Comparison of ENCODE assay signal across 2 cellular contexts in genomic region chr10:91708174-91708861, GRCh38.
TF ChIP-seq lines count a peak whose summit lies in the region.

No MANE protein-coding gene starts in this region.

TF ChIP-seq in IMR-90, 13 proteins besides CTCF, POLR2A, EP300 and RAD21:
- TF ChIP-seq RCOR1 (IDR thresholded peaks at IDR 0.05; ENCODE audit: insufficient replicate concordance, low read length): no peak
- TF ChIP-seq MAZ (IDR thresholded peaks at IDR 0.05; ENCODE audit: borderline replicate concordance, low read depth, low read length): no peak
- TF ChIP-seq MAFK (IDR thresholded peaks at IDR 0.05; ENCODE audit: low read depth, low read length): no peak
- TF ChIP-seq, protein P1, sequence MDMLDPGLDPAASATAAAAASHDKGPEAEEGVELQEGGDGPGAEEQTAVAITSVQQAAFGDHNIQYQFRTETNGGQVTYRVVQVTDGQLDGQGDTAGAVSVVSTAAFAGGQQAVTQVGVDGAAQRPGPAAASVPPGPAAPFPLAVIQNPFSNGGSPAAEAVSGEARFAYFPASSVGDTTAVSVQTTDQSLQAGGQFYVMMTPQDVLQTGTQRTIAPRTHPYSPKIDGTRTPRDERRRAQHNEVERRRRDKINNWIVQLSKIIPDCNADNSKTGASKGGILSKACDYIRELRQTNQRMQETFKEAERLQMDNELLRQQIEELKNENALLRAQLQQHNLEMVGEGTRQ (IDR thresholded peaks at IDR 0.05; ENCODE audit: low read depth, low read length): no peak
- TF ChIP-seq BHLHE40 (IDR thresholded peaks at IDR 0.05; ENCODE audit: low read depth, low read length): no peak
- no peak for TF ChIP-seq CEBPB (IDR thresholded peaks at IDR 0.05; ENCODE audit: low read depth, low read length)
- no peak for TF ChIP-seq CHD1 (IDR thresholded peaks at IDR 0.05; ENCODE audit: low read depth, low read length)
- TF ChIP-seq NFE2L2 (IDR thresholded peaks at IDR 0.05; ENCODE audit: low read depth, low read length): no peak
- no peak for TF ChIP-seq MXI1 (IDR thresholded peaks at IDR 0.05; ENCODE audit: borderline replicate concordance, low read depth, low read length)
- TF ChIP-seq RFX5 (IDR thresholded peaks at IDR 0.05; ENCODE audit: low read depth, low read length): no peak
- no peak for TF ChIP-seq FOS (IDR thresholded peaks at IDR 0.05; ENCODE audit: low read depth, low read length)
- no peak for TF ChIP-seq SMC3 (IDR thresholded peaks at IDR 0.05; ENCODE audit: low read depth, low read length)
- TF ChIP-seq, protein P2, sequence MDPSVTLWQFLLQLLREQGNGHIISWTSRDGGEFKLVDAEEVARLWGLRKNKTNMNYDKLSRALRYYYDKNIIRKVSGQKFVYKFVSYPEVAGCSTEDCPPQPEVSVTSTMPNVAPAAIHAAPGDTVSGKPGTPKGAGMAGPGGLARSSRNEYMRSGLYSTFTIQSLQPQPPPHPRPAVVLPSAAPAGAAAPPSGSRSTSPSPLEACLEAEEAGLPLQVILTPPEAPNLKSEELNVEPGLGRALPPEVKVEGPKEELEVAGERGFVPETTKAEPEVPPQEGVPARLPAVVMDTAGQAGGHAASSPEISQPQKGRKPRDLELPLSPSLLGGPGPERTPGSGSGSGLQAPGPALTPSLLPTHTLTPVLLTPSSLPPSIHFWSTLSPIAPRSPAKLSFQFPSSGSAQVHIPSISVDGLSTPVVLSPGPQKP (IDR thresholded peaks at IDR 0.05; ENCODE audit: borderline replicate concordance, low read depth, low read length): no peak
TF ChIP-seq in IMR-90: peak in this region for 0.

TF ChIP-seq in H1, 55 proteins besides CTCF, POLR2A, EP300 and RAD21:
- TF ChIP-seq HDAC2 (IDR thresholded peaks at IDR 0.05; ENCODE audit: borderline replicate concordance in 1 of 2, low read depth in 2 of 2, low read length in 2 of 2) (no peak), BRCA1 (IDR thresholded peaks at IDR 0.05; ENCODE audit: low read depth, low read length) (no peak), YY1 (IDR thresholded peaks at IDR 0.05; ENCODE audit: low read depth, low read length) (no peak), NRF1 (IDR thresholded peaks at IDR 0.05; ENCODE audit: low read depth, low read length) (no peak), E2F6 (IDR thresholded peaks at IDR 0.05) (no peak), PHF8 (conservative IDR thresholded peaks at IDR 0.05; ENCODE audit: low read depth, low read length) (no peak), SP1 (IDR thresholded peaks at IDR 0.05; ENCODE audit: low read depth, low read length) (no peak), SP2 (IDR thresholded peaks at IDR 0.05; ENCODE audit: low read length) (no peak), RFX5 (IDR thresholded peaks at IDR 0.05; ENCODE audit: borderline replicate concordance, low read depth, low read length) (no peak), EZH2 (IDR thresholded peaks at IDR 0.05; ENCODE audit: low read depth, low read length, severe bottlenecking) (no peak), TAF7 (optimal IDR thresholded peaks at IDR 0.05; ENCODE audit: borderline replicate concordance, low read depth, low read length) (no peak)
- TF ChIP-seq, protein P1 (IDR thresholded peaks at IDR 0.05; ENCODE audit: low read length): no peak
